ENCODE assay signal across 8 cellular contexts in genomic region chr21:43352568-43353281, GRCh38.
DNase-seq lines count a peak whose midpoint lies in the region; ATAC-seq lines count a peak whose summit lies in the region.

No MANE protein-coding gene starts in this region.

- H3K27ac Mint-ChIP-seq in effector memory CD8-positive, alpha-beta T cell, result no peak overlapping the region

- peaks cover 0 to 3% of the 10 kb centered on the region in 2 donors for H3K4me1 Mint-ChIP-seq in effector memory CD8-positive, alpha-beta T cell (ENCODE audit: low read depth in 2 of 2)

- no peak overlapping the region for H3K4me3 Mint-ChIP-seq in effector memory CD8-positive, alpha-beta T cell

- no peaks in the 10 kb centered on the region for H3K27me3 Mint-ChIP-seq in effector memory CD8-positive, alpha-beta T cell

- peaks cover 3% of the 10 kb centered on the region for H3K36me3 Mint-ChIP-seq in effector memory CD8-positive, alpha-beta T cell (ENCODE audit: insufficient read depth)

- peak; percentile 86 for ATAC-seq in GM19468 (IDR thresholded peaks at IDR 0.05; ENCODE audit: extremely low read depth, unreplicated experiment)
- peak; percentile 67 for ATAC-seq in HG03571 (IDR thresholded peaks at IDR 0.05; ENCODE audit: unreplicated experiment)
- peak; percentile 64 for ATAC-seq in effector memory CD8-positive, alpha-beta T cell (replicated peaks)
- ATAC-seq in Right ventricle myocardium inferior, result no peak

- intact Hi-C loops in Right ventricle myocardium inferior (cut with DNase I), result no loop called here

- H3K9me3 Mint-ChIP-seq in effector memory CD8-positive, alpha-beta T cell, result no peaks in the 10 kb centered on the region

- DNase-seq in ELR (ENCODE audit: low read depth), result peak; percentile 29
- no peak for DNase-seq in effector memory CD8-positive, alpha-beta T cell
- DNase-seq in AG20443 (ENCODE audit: low spot score), result no peak
- DNase-seq in Right ventricle myocardium inferior (ENCODE audit: missing footprints), result no peak
- no peak for DNase-seq in ecto neural progenitor cell (ENCODE audit: low spot score)
- DNase-seq in T-helper 9 cell, result no peak
